Comparison of ENCODE assay signal across 13 cellular contexts in the genomic region with DNA sequence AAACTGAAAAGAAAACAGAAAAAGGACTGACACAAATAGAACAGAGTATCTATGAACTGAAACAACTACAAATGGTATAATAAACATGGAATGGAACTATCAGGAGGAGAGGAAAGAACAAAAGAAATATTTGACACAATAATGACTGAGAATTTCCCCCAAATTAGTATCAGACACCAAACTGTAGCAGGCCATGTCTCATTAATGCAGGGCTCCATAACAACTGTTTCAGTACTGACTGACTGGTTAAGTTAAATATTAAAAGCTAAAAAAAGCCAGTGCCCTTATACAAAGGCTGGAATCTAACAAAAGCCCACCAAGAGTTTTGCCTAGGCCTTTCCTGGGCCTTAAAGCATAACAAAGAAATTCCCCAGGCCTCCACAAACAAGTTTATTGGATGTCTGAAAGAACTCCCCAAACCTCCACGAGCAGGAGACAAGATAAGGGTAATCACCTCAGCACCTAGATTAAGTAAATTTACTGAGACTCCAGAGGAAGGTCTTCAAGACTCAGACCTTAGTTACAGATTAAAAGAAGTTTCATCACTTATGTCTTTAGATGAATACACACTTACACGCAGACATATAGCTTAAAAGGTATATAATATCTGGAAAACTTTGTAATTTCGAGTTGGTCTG. TPM values are rescaled to one million over a fixed set of nuclear protein-coding genes. Genes with fewer than 3 reads are reported as not detected.
DNase-seq lines count a peak whose midpoint lies in the region; ATAC-seq and TF ChIP-seq lines count a peak whose summit lies in the region.
"Had no signal": no experiment of that assay in that cellular context is flagged by ENCODE, and none has a peak within 500 bp of the region (broad histone marks: within the 10 kb centered on the region; RNA-seq: fewer than 3 reads in every experiment).

No MANE protein-coding gene starts in this region.

- intact Hi-C loops in CD8-positive, alpha-beta T cell (cut with DNase I, micrococcal nuclease) = no loop called here
- intact Hi-C loops in testis (cut with DNase I; ENCODE audit: low total_unique reads) = no loop called here

- WGBS in testis, 2 donors = 68 to 79% methylated on average over 3 of the region's 3 CpGs

- peaks cover 30% of the 10 kb centered on the region for H3K4me1 ChIP-seq in CD8-positive, alpha-beta T cell (ENCODE audit: insufficient read depth, low read length)
- H3K4me1 ChIP-seq in iPS-18a (ENCODE audit: control insufficient read depth, low read depth, low read length) = peaks cover 33% of the 10 kb centered on the region
- peaks cover 5% of the 10 kb centered on the region for H3K4me1 ChIP-seq in testis
- H3K4me1 ChIP-seq: uterus had no signal

- H3K27me3 ChIP-seq in CD8-positive, alpha-beta T cell (ENCODE audit: insufficient read depth, low read length) = no peaks in the 10 kb centered on the region
- H3K27me3 ChIP-seq in iPS-18a (ENCODE audit: control insufficient read depth, insufficient read depth, low read length) = peaks cover 24% of the 10 kb centered on the region
- no peaks in the 10 kb centered on the region for H3K27me3 ChIP-seq in testis
- H3K27me3 ChIP-seq: BLaER1, uterus had no signal

- no peak overlapping the region for H3K4me3 ChIP-seq in CD8-positive, alpha-beta T cell (ENCODE audit: low read depth, low read length)
- H3K4me3 ChIP-seq in iPS-18a (ENCODE audit: low read length) = peak overlapping the region; percentile 43
- no peak overlapping the region for H3K4me3 ChIP-seq in testis
- H3K4me3 ChIP-seq: BLaER1, lung, uterus had no signal

- peaks cover 30% of the 10 kb centered on the region for H3K36me3 Mint-ChIP-seq in CD8-positive, alpha-beta T cell

- no peak for TF ChIP-seq POLR2A in testis (IDR thresholded peaks at IDR 0.05)

- H3K9ac ChIP-seq in iPS-18a (ENCODE audit: low read length) = peak overlapping the region; percentile 29
- H3K9ac ChIP-seq: BLaER1 had no signal

- no peak overlapping the region for H3K4me3 Mint-ChIP-seq in CD8-positive, alpha-beta T cell

- no peak for TF ChIP-seq CTCF in CD8-positive, alpha-beta T cell (IDR thresholded peaks at IDR 0.05)
- no peak for TF ChIP-seq CTCF in testis (IDR thresholded peaks at IDR 0.05)

- no peak for DNase-seq in CD8-positive, alpha-beta T cell
- DNase-seq in testis (no peak), HEK293T (ENCODE audit: extremely low spot score) (no peak), AML-193 (lab: John Stamatoyannopoulos, UW) (no peak), NCI-H2196 treated with DMSO at 0.1 percent for 48 hours (lab: John Stamatoyannopoulos, UW; ENCODE audit: unreplicated experiment) (no peak)
- DNase-seq: activated effector memory CD4-positive, alpha-beta T cell treated with anti-CD3 and anti-CD28 coated beads, Interleukin-2, amount 50 U/mL, for 16 hours; right cardiac atrium; uterus had no signal

- no peak overlapping the region for H3K27ac ChIP-seq in CD8-positive, alpha-beta T cell (ENCODE audit: low read depth, low read length)
- peak overlapping the region; percentile 19 for H3K27ac ChIP-seq in iPS-18a (ENCODE audit: low read length)
- no peak overlapping the region for H3K27ac ChIP-seq in testis
- H3K27ac ChIP-seq: BLaER1, uterus had no signal

- no peaks in the 10 kb centered on the region for H3K36me3 ChIP-seq in CD8-positive, alpha-beta T cell (ENCODE audit: insufficient read depth, low read length)
- peaks cover 12% of the 10 kb centered on the region for H3K36me3 ChIP-seq in iPS-18a (ENCODE audit: control insufficient read depth, low read depth, low read length)
- no peaks in the 10 kb centered on the region for H3K36me3 ChIP-seq in testis (ENCODE audit: low read depth, missing control alignments)
- H3K36me3 ChIP-seq: uterus had no signal

- no peaks in the 10 kb centered on the region for H3K9me3 Mint-ChIP-seq in CD8-positive, alpha-beta T cell

- H3K9me3 ChIP-seq in CD8-positive, alpha-beta T cell (ENCODE audit: low read length) = no peaks in the 10 kb centered on the region
- H3K9me3 ChIP-seq in iPS-18a (ENCODE audit: control insufficient read depth, low read depth, low read length) = no peaks in the 10 kb centered on the region
- H3K9me3 ChIP-seq in testis = no peaks in the 10 kb centered on the region
- H3K9me3 ChIP-seq: BLaER1, uterus had no signal

- CTCF ChIA-PET in CD8-positive, alpha-beta T cell (lab: Charles Lee) = interaction anchor here (1.2 kb wide), 1 partner anchor 76 kb away, joined by 3 read pairs; no protein-coding TSS in a partner anchor
- CTCF ChIA-PET in HEK293T (lab: Yijun Ruan, JAX) = no interaction called here

- H3K27me3 Mint-ChIP-seq in CD8-positive, alpha-beta T cell (ENCODE audit: low read depth) = no peaks in the 10 kb centered on the region

- peak overlapping the region; percentile 12 for H3K27ac Mint-ChIP-seq in CD8-positive, alpha-beta T cell

- POLR2A ChIA-PET in CD8-positive, alpha-beta T cell (lab: Charles Lee) = no interaction called here
- POLR2A ChIA-PET in HEK293T (lab: Yijun Ruan, JAX) = no interaction called here

- peaks cover 63% of the 10 kb centered on the region for H3K4me1 Mint-ChIP-seq in CD8-positive, alpha-beta T cell (ENCODE audit: low read depth)

- no peak for ATAC-seq in CD8-positive, alpha-beta T cell
- ATAC-seq in GM19468 (IDR thresholded peaks at IDR 0.05; ENCODE audit: extremely low read depth, unreplicated experiment) (peak; percentile 32), HG03175 (IDR thresholded peaks at IDR 0.05; ENCODE audit: unreplicated experiment) (peak; percentile 74)
- ATAC-seq: right cardiac atrium had no signal

TF ChIP-seq in HEK293T, 16 proteins besides CTCF, POLR2A, EP300 and RAD21:
- TF ChIP-seq PKNOX1 (IDR thresholded peaks at IDR 0.05) = no peak

RNA-seq across cellular contexts. Expression of gene KPNA1, which starts 45.7 kb away (rescaled TPM):
- 10 to 100 TPM; 39.3 to 45.0 TPM for total RNA-seq in CD8-positive, alpha-beta T cell
- total RNA-seq in testis = 10 to 100 TPM; 48.1 to 64.0 TPM
- 88.2 TPM for polyA plus RNA-seq in testis (ENCODE audit: insufficient read depth, low read depth, low replicate concordance)

RNA-seq across cellular contexts. Expression of gene WDR5B, which starts 53.2 kb away (rescaled TPM):
- 1 to 10 TPM; 1.9 to 2.7 TPM for total RNA-seq in CD8-positive, alpha-beta T cell
- 1 to 10 TPM; 7.1 to 8.9 TPM for total RNA-seq in testis
- polyA plus RNA-seq in testis (ENCODE audit: insufficient read depth, low read depth, low replicate concordance) = 5.1 TPM
